ENCODE assay signal across 9 cellular contexts in genomic region chr21:31873696-31874599, GRCh38. TPM values are rescaled to one million over a fixed set of nuclear protein-coding genes. Genes with fewer than 3 reads are reported as not detected.
DNase-seq lines count a peak whose midpoint lies in the region; ATAC-seq, FAIRE-seq and TF ChIP-seq lines count a peak whose summit lies in the region.
"Had no signal": no experiment of that assay in that cellular context is flagged by ENCODE, and none has a peak within 500 bp of the region (broad histone marks: within the 10 kb centered on the region; RNA-seq: fewer than 3 reads in every experiment).

No MANE protein-coding gene starts in this region.

- H3K36me3 Mint-ChIP-seq in H9 (ENCODE audit: insufficient read depth in 1 of 3, low read depth in 3 of 3) = peaks cover 0 to 10% (median 0%) of the 10 kb centered on the region in 3 experiments; a peak in 5 of 7 replicates
- H3K36me3 Mint-ChIP-seq in activated T-helper 1 cell treated with anti-CD3 and anti-CD28 coated beads, Interleukin-12 subunit alpha, Interleukin-12 subunit beta, Interleukin-2, Interleukin-4 antibody, amounts not matched to agents 30 ng/mL and 10 ng/mL and 1 ng/mL, durations not matched to agents 14 hours and 24 hours and 36 hours (ENCODE audit: low read depth) = peaks cover 2% of the 10 kb centered on the region

- H3K4ac ChIP-seq in H9 (ENCODE audit: low read depth, low read length) = no peak overlapping the region

- CTCF ChIA-PET in AG04450 (lab: Charles Lee) = interaction anchor here (0.6 to 6.4 kb wide), 15 partner anchors 8 to 399 kb away, joined by 3 to 55 read pairs (median 4); no protein-coding TSS in a partner anchor

- H2BK12ac ChIP-seq in H9 (ENCODE audit: insufficient read length, low read depth, low read length) = no peak overlapping the region

- no peak overlapping the region for H4K5ac ChIP-seq in H9 (ENCODE audit: insufficient read length, low read depth, low read length)

- no peak overlapping the region for H2AFZ ChIP-seq in H9 (ENCODE audit: low read length)

- no peaks in the 10 kb centered on the region for H3K79me2 ChIP-seq in H9 (ENCODE audit: insufficient read depth, low read length)

- H3K4me3 ChIP-seq in AG04450 (ENCODE audit: low read depth, low read length) (peak overlapping the region; percentile 55), SK-N-MC (peak overlapping the region; percentile 64), bronchial epithelial cell (ENCODE audit: low read depth, low read length) (peak overlapping the region; percentile 33), right lobe of liver (peak overlapping the region; percentile 36 to 55 (median 41))

- H3K9ac ChIP-seq in H9 (ENCODE audit: extremely low read depth, insufficient read length, low read length) = no peak overlapping the region
- H3K9ac ChIP-seq in SK-N-MC (ENCODE audit: insufficient read length) = no peak overlapping the region

- no peak for TF ChIP-seq POLR2A in right lobe of liver (IDR thresholded peaks at IDR 0.05)

- H3K27ac ChIP-seq in AG04450 (ENCODE audit: low read depth, low read length) = no peak overlapping the region
- no peak overlapping the region for H3K27ac ChIP-seq in H9 (ENCODE audit: insufficient read length, low read depth, low read length)
- H3K27ac ChIP-seq in SK-N-MC = no peak overlapping the region
- H3K27ac ChIP-seq in right lobe of liver = no peak overlapping the region

- POLR2A ChIA-PET in AG04450 (lab: Yijun Ruan, JAX) = no interaction called here

- H3K79me1 ChIP-seq in H9 (ENCODE audit: insufficient read depth, low read depth, low read length, poor library complexity, severe bottlenecking) = no peaks in the 10 kb centered on the region

- no CpG with 5 or more reads among the region's 77 CpGs for WGBS in H9 (ENCODE audit: extremely low coverage, insufficient read length, low lambda C conversion rate)
- 25% methylated on average over 2 of the region's 77 CpGs for WGBS in right lobe of liver (ENCODE audit: insufficient coverage, low coverage, low lambda C conversion rate, missing lambda C conversion rate)

- FAIRE-seq in bronchial epithelial cell (lab: Jason Lieb, UNC) = no peak

- intact Hi-C loops in right lobe of liver (cut with DNase I) = no loop called here
- intact Hi-C loops in activated T-helper 1 cell treated with anti-CD3 and anti-CD28 coated beads, Interleukin-12 subunit alpha, Interleukin-12 subunit beta, Interleukin-2, Interleukin-4 antibody, amounts not matched to agents 30 ng/mL and 10 ng/mL and 1 ng/mL, durations not matched to agents 14 hours and 24 hours and 36 hours (cut with micrococcal nuclease) = no loop called here

- no peaks in the 10 kb centered on the region; the same call in 1 of the 2 replicates for H3K4me1 ChIP-seq in H9 (ENCODE audit: insufficient read depth, low read length)
- peaks cover 0 to 11% (median 0%) of the 10 kb centered on the region in 4 donors for H3K4me1 ChIP-seq in right lobe of liver

- H3K23ac ChIP-seq in H9 (ENCODE audit: insufficient read length, low read depth, low read length) = no peak overlapping the region

- DNase-seq in AG04450 (ENCODE audit: low read depth, low spot score) (no peak), H9 (peak; percentile 60), SK-N-MC (ENCODE audit: low read depth, low spot score) (no peak), bronchial epithelial cell (ENCODE audit: low read depth) (no peak), right lobe of liver (peak in 2 of 3 donors; percentile 34 to 47), HT-29 (ENCODE audit: low spot score) (no peak)
- peak; percentile 10 for DNase-seq in stimulated activated CD8-positive, alpha-beta memory T cell treated with anti-CD3 and anti-CD28 coated beads, Interleukin-15, amount 100 ng/mL, for 1 hour (ENCODE audit: low read depth)
- no peak for DNase-seq in activated T-helper 1 cell treated with anti-CD3 and anti-CD28 coated beads, Interleukin-12 subunit alpha, Interleukin-12 subunit beta, Interleukin-2, Interleukin-4 antibody, amounts not matched to agents 30 ng/mL and 10 ng/mL and 1 ng/mL, durations not matched to agents 14 hours and 24 hours and 36 hours (ENCODE audit: low spot score)

- H4K20me1 ChIP-seq in H9 (ENCODE audit: control insufficient read depth, insufficient read depth, insufficient read length) = no peaks in the 10 kb centered on the region

- peaks cover 40 to 41% of the 10 kb centered on the region in 2 experiments for H3K4me1 Mint-ChIP-seq in H9
- H3K4me1 Mint-ChIP-seq in activated T-helper 1 cell treated with anti-CD3 and anti-CD28 coated beads, Interleukin-12 subunit alpha, Interleukin-12 subunit beta, Interleukin-2, Interleukin-4 antibody, amounts not matched to agents 30 ng/mL and 10 ng/mL and 1 ng/mL, durations not matched to agents 14 hours and 24 hours and 36 hours (ENCODE audit: low read depth) = peaks cover 6% of the 10 kb centered on the region

- peak; percentile 29 to 58 (median 46) for ATAC-seq in right lobe of liver

- no peak overlapping the region for H3T11ph ChIP-seq in H9 (ENCODE audit: low read length)

- H2BK20ac ChIP-seq in H9 (ENCODE audit: low read depth, low read length, poor library complexity, severe bottlenecking) = no peak overlapping the region

- H2BK5ac ChIP-seq in H9 (ENCODE audit: insufficient read length, low read length) = no peak overlapping the region

- H3K36me3 ChIP-seq in SK-N-MC (ENCODE audit: insufficient read depth, low read length) = no peaks in the 10 kb centered on the region
- no peaks in the 10 kb centered on the region for H3K36me3 ChIP-seq in bronchial epithelial cell (ENCODE audit: control insufficient read depth, insufficient read depth, low read length)
- H3K36me3 ChIP-seq in right lobe of liver = no peaks in the 10 kb centered on the region

- no peak overlapping the region for H2BK15ac ChIP-seq in H9 (ENCODE audit: low read depth, low read length)

- no peak overlapping the region for H4K8ac ChIP-seq in H9 (replicated peaks; ENCODE audit: insufficient read length, low read depth, low read length)

- peak overlapping the region; percentile 79 for H3K14ac ChIP-seq in H9 (ENCODE audit: insufficient read depth, low read length)

- peaks cover 17% of the 10 kb centered on the region for H3K27me3 Mint-ChIP-seq in H9 (ENCODE audit: low read depth)
- H3K27me3 Mint-ChIP-seq in activated T-helper 1 cell treated with anti-CD3 and anti-CD28 coated beads, Interleukin-12 subunit alpha, Interleukin-12 subunit beta, Interleukin-2, Interleukin-4 antibody, amounts not matched to agents 30 ng/mL and 10 ng/mL and 1 ng/mL, durations not matched to agents 14 hours and 24 hours and 36 hours (ENCODE audit: insufficient read depth) = peaks cover 50% of the 10 kb centered on the region

- no peak overlapping the region for H2AK5ac ChIP-seq in H9 (ENCODE audit: insufficient read length, low read length)

- H3K27me3 ChIP-seq in AG04450 (ENCODE audit: control insufficient read depth, insufficient read depth, low read length) (peaks cover 36% of the 10 kb centered on the region), H9 (ENCODE audit: insufficient read depth, low read length) (peaks cover 2% of the 10 kb centered on the region; the same call in 1 of the 2 replicates), bronchial epithelial cell (ENCODE audit: control insufficient read depth, insufficient read depth, low read length) (peaks cover 12% of the 10 kb centered on the region), right lobe of liver (no peaks in the 10 kb centered on the region)

- no peak overlapping the region for H3K27ac Mint-ChIP-seq in H9
- H3K27ac Mint-ChIP-seq in activated T-helper 1 cell treated with anti-CD3 and anti-CD28 coated beads, Interleukin-12 subunit alpha, Interleukin-12 subunit beta, Interleukin-2, Interleukin-4 antibody, amounts not matched to agents 30 ng/mL and 10 ng/mL and 1 ng/mL, durations not matched to agents 14 hours and 24 hours and 36 hours = no peak overlapping the region

- H3K9me3 ChIP-seq in AG04450 (ENCODE audit: control insufficient read depth, insufficient read depth, low read length) = no peaks in the 10 kb centered on the region; the same call in 1 of the 2 replicates
- H3K9me3 ChIP-seq in H9 (ENCODE audit: control insufficient read depth, low read depth, low read length) = no peaks in the 10 kb centered on the region
- H3K9me3 ChIP-seq in SK-N-MC (ENCODE audit: low read depth, low read length) = no peaks in the 10 kb centered on the region
- H3K9me3 ChIP-seq in right lobe of liver = no peaks in the 10 kb centered on the region

- H3K4me2 ChIP-seq in H9 (ENCODE audit: insufficient read depth, insufficient read length, low read length) = peak overlapping the region; percentile 90

- H3K4me3 Mint-ChIP-seq in H9 = peak overlapping the region; percentile 55 to 75
- no peak overlapping the region for H3K4me3 Mint-ChIP-seq in activated T-helper 1 cell treated with anti-CD3 and anti-CD28 coated beads, Interleukin-12 subunit alpha, Interleukin-12 subunit beta, Interleukin-2, Interleukin-4 antibody, amounts not matched to agents 30 ng/mL and 10 ng/mL and 1 ng/mL, durations not matched to agents 14 hours and 24 hours and 36 hours

- H3K9me3 Mint-ChIP-seq in H9 = peaks cover 0 to 5% of the 10 kb centered on the region in 2 experiments; a peak in 3 of 5 replicates
- H3K9me3 Mint-ChIP-seq in activated T-helper 1 cell treated with anti-CD3 and anti-CD28 coated beads, Interleukin-12 subunit alpha, Interleukin-12 subunit beta, Interleukin-2, Interleukin-4 antibody, amounts not matched to agents 30 ng/mL and 10 ng/mL and 1 ng/mL, durations not matched to agents 14 hours and 24 hours and 36 hours = no peaks in the 10 kb centered on the region

- TF ChIP-seq CTCF in AG04450 (IDR thresholded peaks at IDR 0.05; ENCODE audit: low read depth, low read length) (peak; percentile 39), H9 (conservative IDR thresholded peaks at IDR 0.05) (peak; percentile 75), bronchial epithelial cell (IDR thresholded peaks at IDR 0.05; ENCODE audit: insufficient read depth, low read length, severe bottlenecking) (peak; percentile 60), right lobe of liver (IDR thresholded peaks at IDR 0.05) (peak; percentile 27 to 48 (median 36))

- peaks cover 15% of the 10 kb centered on the region for H3K23me2 ChIP-seq in H9 (ENCODE audit: insufficient read length, low read depth, low read length, poor library complexity, severe bottlenecking)

- peak overlapping the region; percentile 27 for H3K18ac ChIP-seq in H9 (ENCODE audit: insufficient read length, low read depth, low read length)

- no peak overlapping the region for H3K56ac ChIP-seq in H9 (ENCODE audit: insufficient read length, low read depth, low read length)

- H4K91ac ChIP-seq in H9 (ENCODE audit: insufficient read length, low read depth, low read length) = no peak overlapping the region

- no peak overlapping the region for H2BK120ac ChIP-seq in H9 (ENCODE audit: low read depth, low read length, poor library complexity, severe bottlenecking)

RNA-seq across cellular contexts. Expression of gene HUNK, which starts 1.1 kb away (rescaled TPM):
- polyA plus RNA-seq in AG04450 (2011; rRNA removed) = 0.45 and 0.48 TPM in 2 replicates
- 0.56 and 0.69 TPM in 2 replicates for polyA minus RNA-seq in AG04450 (2011; rRNA and poly(A)+ RNA removed)
- total RNA-seq in H9 (2021) (5.7 and 5.8 TPM in 2 replicates), bronchial epithelial cell (under 0.01 TPM in 2 replicates), right lobe of liver (under 1 TPM; 0.12 to 0.64 (median 0.32) TPM)
- total RNA-seq in activated T-helper 1 cell treated with anti-CD3 and anti-CD28 coated beads, Interleukin-12 subunit alpha, Interleukin-12 subunit beta, Interleukin-2, Interleukin-4 antibody, amounts not matched to agents 30 ng/mL and 10 ng/mL and 1 ng/mL, durations not matched to agents 14 hours and 24 hours and 36 hours = 0.29 TPM in 1 of 2 replicates, not detected in the other
- not detected in 2 replicates for total RNA-seq in HT-29 (2014; rRNA removed; shearing (Covaris generic))
- total RNA-seq: glomerular endothelial cell had no signal

Comparison
In these comparisons a context has a peak if more than half of its experiments do, and no peak if none do; other contexts are left out.
1. DNase-seq: peak in H9 (single experiment), right lobe of liver (2 of 3) and stimulated activated CD8-positive, alpha-beta memory T cell treated with anti-CD3 and anti-CD28 coated beads, Interleukin-15, amount 100 ng/mL, for 1 hour (single experiment); none in AG04450 (single experiment), SK-N-MC (single experiment), bronchial epithelial cell (single experiment), activated T-helper 1 cell treated with anti-CD3 and anti-CD28 coated beads, Interleukin-12 subunit alpha, Interleukin-12 subunit beta, Interleukin-2, Interleukin-4 antibody, amounts not matched to agents 30 ng/mL and 10 ng/mL and 1 ng/mL, durations not matched to agents 14 hours and 24 hours and 36 hours (single experiment) and HT-29 (single experiment).
2. Peak in every context shown above with its lines, with median percentiles within 50 percentile points of each other: H3K4me3 ChIP-seq and CTCF ChIP-seq.